1 cellular context compared by ENCODE assay signal in the genomic region with DNA sequence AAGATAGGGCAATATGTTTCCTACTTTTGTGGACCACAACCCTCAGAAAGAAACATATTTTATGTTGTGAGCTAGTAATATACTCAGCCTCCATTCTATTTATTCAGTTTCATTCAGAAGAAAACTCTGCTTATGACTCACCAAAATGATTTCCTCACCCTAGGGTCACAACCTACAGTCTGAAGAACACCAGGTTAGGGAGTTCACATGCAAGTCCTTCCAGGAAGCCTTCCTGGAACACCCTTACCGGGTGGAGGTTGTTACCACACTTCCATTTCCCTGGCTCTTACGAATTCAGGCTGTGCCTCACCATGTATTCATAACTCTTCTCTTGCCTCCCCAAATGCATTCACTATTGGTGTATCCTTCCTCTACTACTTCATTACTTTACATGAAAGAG.
A peak's percentile ranks its signal among the peaks of the same experiment; 100 is the strongest.
TF ChIP-seq lines count a peak whose summit lies in the region.

No MANE protein-coding gene starts in this region.

TF ChIP-seq in K562, 482 proteins besides CTCF, POLR2A, EP300 and RAD21 (continued from another document):
- peak; percentile 47 for TF ChIP-seq ATF3 (IDR thresholded peaks at IDR 0.05)
- no peak for TF ChIP-seq ATF3 (CRISPR knock-in tag; conservative IDR thresholded peaks at IDR 0.05)
- TF ChIP-seq IRF9 (tag; IDR thresholded peaks at IDR 0.05), result no peak
- TF ChIP-seq ATF1 (CRISPR knock-in tag; IDR thresholded peaks at IDR 0.05), result no peak
- TF ChIP-seq ATF1 (tag; IDR thresholded peaks at IDR 0.05), result no peak
- no peak for TF ChIP-seq LCOR (CRISPR knock-in tag; IDR thresholded peaks at IDR 0.05)
- no peak for TF ChIP-seq SIX5 (IDR thresholded peaks at IDR 0.05; ENCODE audit: borderline replicate concordance in 1 of 2, insufficient read depth in 1 of 2, low read depth in 1 of 2, low read length in 2 of 2)
- 0 out of 2 replicates have a peak, but pooled peaks have one; percentile 18 for TF ChIP-seq FOSL1 (tag; conservative IDR thresholded peaks at IDR 0.05)
- no peak for TF ChIP-seq STAT5B (CRISPR knock-in tag; IDR thresholded peaks at IDR 0.05)
- TF ChIP-seq NR3C1 (CRISPR knock-in tag; IDR thresholded peaks at IDR 0.05), result no peak
- TF ChIP-seq EP400 (IDR thresholded peaks at IDR 0.05), result no peak
- 0 out of 2 replicates have a peak, but pooled peaks have one; percentile 6 for TF ChIP-seq HMBOX1 (IDR thresholded peaks at IDR 0.05)
- no peak for TF ChIP-seq POLR2G (IDR thresholded peaks at IDR 0.05; ENCODE audit: low read depth, low read length)
